ENCODE assay signal across 8 cellular contexts in genomic region chr1:66455446-66455845, GRCh38.
"Had no signal": no experiment of that assay in that cellular context is flagged by ENCODE, and none has a peak within 500 bp of the region (broad histone marks: within the 10 kb centered on the region; RNA-seq: fewer than 3 reads in every experiment).

No MANE protein-coding gene starts in this region.

- DNase-seq: H7, HFFc6, IMR-90, KG1 had no signal

- H3K36me3 ChIP-seq: HAP-1 had no signal

- H3K4me2 ChIP-seq: GM23338 had no signal

- FAIRE-seq: K562 had no signal

- H3K4me1 ChIP-seq: HAP-1 had no signal

- H3K27ac ChIP-seq: HL-60 had no signal

- H2AFZ ChIP-seq: GM23338 had no signal

- H3K4me3 ChIP-seq: GM23338, HAP-1, K562 had no signal
